In the genomic region with DNA sequence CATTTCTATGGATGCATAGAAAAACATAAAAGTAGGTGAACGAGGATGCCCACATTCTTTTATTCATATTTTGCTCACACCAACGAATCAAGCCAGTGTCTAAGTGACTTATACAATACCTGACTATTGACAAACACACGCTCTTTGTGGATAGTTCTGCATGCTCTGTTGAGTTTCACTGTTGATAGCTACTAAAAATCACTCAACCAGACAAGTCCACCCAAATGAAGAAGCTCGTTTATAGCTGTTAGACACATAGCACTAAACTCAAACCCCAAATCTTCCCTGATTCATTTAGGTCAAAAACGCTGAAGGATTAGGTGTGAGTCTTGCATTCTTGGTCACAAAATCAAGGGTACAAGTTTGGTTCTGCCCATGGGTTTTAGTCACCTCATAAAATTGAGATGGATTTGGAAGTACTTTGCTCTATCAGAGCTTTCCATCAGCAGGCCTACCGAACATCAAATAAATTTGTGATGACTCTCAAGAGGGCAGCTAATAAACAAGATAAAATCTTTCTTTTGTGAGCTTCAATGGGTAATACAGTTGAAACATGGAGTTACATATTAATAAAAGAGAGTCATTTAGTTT, we compare ENCODE assay signal across 15 cellular contexts.
"Had no signal": no experiment of that assay in that cellular context is flagged by ENCODE, and none has a peak within 500 bp of the region (broad histone marks: within the 10 kb centered on the region; RNA-seq: fewer than 3 reads in every experiment).

No MANE protein-coding gene starts in this region.

- H3K4me3 Mint-ChIP-seq: activated B cell treated with CpG ODN at 0.5 μM for 24 hours; activated CD4-positive, alpha-beta T cell treated with anti-CD3 and anti-CD28 coated beads, Interleukin-2, amount 10 ng/mL, durations not matched to agents 7 days and 5 days; activated T-cell treated with anti-CD3 and anti-CD28 coated beads, Interleukin-2, amount 50 U/mL, for 72 hours; endodermal cell; naive B cell; neural progenitor cell had no signal

- H3K27ac Mint-ChIP-seq: activated B cell treated with CpG ODN at 0.5 μM for 24 hours; activated CD4-positive, alpha-beta T cell treated with anti-CD3 and anti-CD28 coated beads, Interleukin-2, amount 10 ng/mL, durations not matched to agents 7 days and 5 days; activated naive CD4-positive, alpha-beta T cell treated with anti-CD3 and anti-CD28 coated beads, Interleukin-2, amount 50 U/mL, for 72 hours; endodermal cell; naive B cell; neural progenitor cell had no signal

- DNase-seq: activated B cell treated with CpG ODN at 0.5 μM for 24 hours; activated CD4-positive, alpha-beta T cell treated with anti-CD3 and anti-CD28 coated beads, Interleukin-2, amount 10 ng/mL, durations not matched to agents 7 days and 5 days; activated CD8-positive, alpha-beta memory T cell treated with anti-CD3 and anti-CD28 coated beads, Interleukin-2, amount 50 U/mL, for 48 hours; activated gamma-delta T cell; activated T-cell treated with anti-CD3 and anti-CD28 coated beads, Interleukin-2, amount 50 U/mL, for 72 hours; dorsolateral prefrontal cortex; endodermal cell; islet precursor cell; left lung; naive B cell; psoas muscle; right lobe of liver; stimulated activated naive CD8-positive, alpha-beta T cell treated with anti-CD3 and anti-CD28 coated beads, Interleukin-15, Interleukin-2, amounts not matched to agents 100 U/mL and 50 U/mL, for 24 hours had no signal

- H3K36me3 Mint-ChIP-seq: activated naive CD4-positive, alpha-beta T cell treated with anti-CD3 and anti-CD28 coated beads, Interleukin-2, amount 50 U/mL, for 72 hours; naive B cell; neural progenitor cell had no signal

- H3K9me3 Mint-ChIP-seq: activated B cell treated with CpG ODN at 0.5 μM for 24 hours; activated CD4-positive, alpha-beta T cell treated with anti-CD3 and anti-CD28 coated beads, Interleukin-2, amount 10 ng/mL, durations not matched to agents 7 days and 5 days; activated naive CD4-positive, alpha-beta T cell treated with anti-CD3 and anti-CD28 coated beads, Interleukin-2, amount 50 U/mL, for 72 hours had no signal

- H3K4me1 Mint-ChIP-seq: activated B cell treated with CpG ODN at 0.5 μM for 24 hours; activated CD4-positive, alpha-beta T cell treated with anti-CD3 and anti-CD28 coated beads, Interleukin-2, amount 10 ng/mL, durations not matched to agents 7 days and 5 days; endodermal cell; naive B cell; neural progenitor cell had no signal

- H3K27me3 Mint-ChIP-seq: activated CD4-positive, alpha-beta T cell treated with anti-CD3 and anti-CD28 coated beads, Interleukin-2, amount 10 ng/mL, durations not matched to agents 7 days and 5 days had no signal
